In genomic region chr17:8288336-8289102, GRCh38 we compare ENCODE assay signal across 8 cellular contexts. TPM values are rescaled to one million over a fixed set of nuclear protein-coding genes. Genes with fewer than 3 reads are reported as not detected.
A peak's percentile ranks its signal among the peaks of the same experiment; 100 is the strongest.
DNase-seq lines count a peak whose midpoint lies in the region; TF ChIP-seq lines count a peak whose summit lies in the region.

Gene RANGRF (plus strand): TSS chr17:8288670. CDS start chr17:8288789, 119 bp downstream.

- DNase-seq in GM03348 (ENCODE audit: low spot score) = peak; percentile 96
- peak; percentile 51 for DNase-seq in HFF-Myc (ENCODE audit: extremely low read depth, low read depth)
- peak; percentile 69 for DNase-seq in NCI-H1092 treated with DMSO at 0.1 percent for 48 hours (lab: John Stamatoyannopoulos, UW)
- DNase-seq in T follicular helper cell (ENCODE audit: low read depth) = peak; percentile 73
- DNase-seq in adipocyte (ENCODE audit: low read depth) = peak; percentile 94
- peak; percentile 89 to 95 for DNase-seq in cardiac muscle cell (ENCODE audit: low read depth in 1 of 2, low spot score in 1 of 2)
- peak; percentile 90 for DNase-seq in pons (ENCODE audit: low spot score)
- peak; percentile 80 to 87 for DNase-seq in tibial nerve (ENCODE audit: low spot score in 2 of 2)

- H3K9me3 ChIP-seq in adipocyte (ENCODE audit: control insufficient read depth, low read length) = no peaks in the 10 kb centered on the region
- H3K9me3 ChIP-seq in cardiac muscle cell (ENCODE audit: low read depth) = no peaks in the 10 kb centered on the region
- no peaks in the 10 kb centered on the region for H3K9me3 ChIP-seq in tibial nerve

- TF ChIP-seq POLR2A in tibial nerve (IDR thresholded peaks at IDR 0.05) = peak; percentile 33 to 59

- H3K36me3 ChIP-seq in adipocyte (ENCODE audit: control insufficient read depth, insufficient read depth, low read length, severe bottlenecking) = no peaks in the 10 kb centered on the region
- no peaks in the 10 kb centered on the region for H3K36me3 ChIP-seq in cardiac muscle cell
- no peaks in the 10 kb centered on the region for H3K36me3 ChIP-seq in tibial nerve

- 0 to 1% methylated on average over 18 to 52 of the region's 53 CpGs for WGBS in tibial nerve, 2 donors

- H3K27me3 ChIP-seq in adipocyte (replicated peaks; ENCODE audit: control insufficient read depth, insufficient read depth, low read length) (no peaks in the 10 kb centered on the region), cardiac muscle cell (no peaks in the 10 kb centered on the region), tibial nerve (no peaks in the 10 kb centered on the region)

- TF ChIP-seq EP300 in tibial nerve (IDR thresholded peaks at IDR 0.05) = peak; percentile 24 to 83

- H3K4me3 ChIP-seq in HFF-Myc (replicated peaks; ENCODE audit: low read depth, low read length) (peak within 1 kb of the TSS; percentile 65), adipocyte (ENCODE audit: low read length) (peak within 1 kb of the TSS; percentile 92), cardiac muscle cell (peak within 1 kb of the TSS; percentile 80), tibial nerve (peak within 1 kb of the TSS; percentile 73 to 84 (median 84))

- H3K9ac ChIP-seq in adipocyte (ENCODE audit: low read length) = peak within 1 kb of the TSS; percentile 91

- TF ChIP-seq CTCF in HFF-Myc (IDR thresholded peaks at IDR 0.05; ENCODE audit: low read depth, low read length, missing control alignments) (no peak), cardiac muscle cell (IDR thresholded peaks at IDR 0.05; ENCODE audit: low read depth, low read length) (no peak), tibial nerve (IDR thresholded peaks at IDR 0.05) (peak in 1 of 5 experiments; percentile 13)

- H3K4me1 ChIP-seq in adipocyte (ENCODE audit: control insufficient read depth, insufficient read depth, low read length) (peaks cover 33% of the 10 kb centered on the region), cardiac muscle cell (ENCODE audit: low read depth) (peaks cover 12% of the 10 kb centered on the region), tibial nerve (peaks cover 0 to 22% (median 4%) of the 10 kb centered on the region in 4 donors)

- H3K27ac ChIP-seq in cardiac muscle cell = peak within 1 kb of the TSS; percentile 91
- H3K27ac ChIP-seq in tibial nerve = peak within 1 kb of the TSS; percentile 92 to 97 (median 92)

RNA-seq across cellular contexts. Expression of gene RANGRF, which starts in this region (rescaled TPM):
- total RNA-seq in cardiac muscle cell (40.0 and 43.6 TPM in 2 replicates), tibial nerve (10 to 100 TPM; 23.0 to 35.4 (median 25.1) TPM)
- 75.5 and 89.2 TPM in 2 replicates for polyA plus RNA-seq in cardiac muscle cell

Comparison
In these comparisons a context has a peak if more than half of its experiments do, and no peak if none do; other contexts are left out.
1. Peak in every context shown above with its lines: DNase-seq, H3K4me3 ChIP-seq and H3K27ac ChIP-seq.